In genomic region chr16:66850115-66850815, GRCh38 we compare ENCODE assay signal across 2 cellular contexts.
A peak's percentile ranks its signal among the peaks of the same experiment; 100 is the strongest.
TF ChIP-seq lines count a peak whose summit lies in the region.

No MANE protein-coding gene starts in this region.

TF ChIP-seq in GM12891, 5 proteins besides CTCF, POLR2A, EP300 and RAD21:
- TF ChIP-seq POU2F2 (IDR thresholded peaks at IDR 0.05; ENCODE audit: low read depth, low read length) (no peak), POLR2AphosphoS5 (IDR thresholded peaks at IDR 0.05; ENCODE audit: low read depth, low read length) (no peak), TAF1 (IDR thresholded peaks at IDR 0.05; ENCODE audit: low read depth, low read length) (no peak), SPI1 (IDR thresholded peaks at IDR 0.05; ENCODE audit: low read depth, low read length) (peak; percentile 54; the same call in 1 of the 2 replicates)

TF ChIP-seq in GM12878, 131 proteins besides CTCF, POLR2A, EP300 and RAD21:
- TF ChIP-seq SPI1 (IDR thresholded peaks at IDR 0.05; ENCODE audit: borderline replicate concordance, insufficient read depth, low read depth, low read length) (peak; percentile 59; the same call in 1 of the 2 replicates), RAD51 (IDR thresholded peaks at IDR 0.05) (no peak), IRF4 (IDR thresholded peaks at IDR 0.05; ENCODE audit: low read depth, low read length) (no peak)
TF ChIP-seq in GM12878: peak in this region for 1.
